In genomic region chr6:60813897-60814596, GRCh38 we compare ENCODE assay signal across 7 cellular contexts.
DNase-seq lines count a peak whose midpoint lies in the region; ATAC-seq, FAIRE-seq and TF ChIP-seq lines count a peak whose summit lies in the region.
"Not testable (repeated sequence)": the region's sequence is repeated elsewhere in the genome, so short reads cannot be mapped to it uniquely, and the experiment has no call there.

No MANE protein-coding gene starts in this region.

- not testable (repeated sequence) for H3K23ac ChIP-seq in neuronal stem cell (ENCODE audit: low read depth, low read length, poor library complexity)

- H3K27ac ChIP-seq in HEK293 (ENCODE audit: extremely low read depth, low read depth, low read length); GM12878 (ENCODE audit: control insufficient read depth, insufficient read depth); HepG2 (ENCODE audit: extremely low read length, insufficient read depth, low read length); neuronal stem cell (replicated peaks; ENCODE audit: low read length): not testable (repeated sequence)

- H4K8ac ChIP-seq in neuronal stem cell (ENCODE audit: low read depth, low read length): not testable (repeated sequence)

- TF ChIP-seq CTCF in HEK293 (tag by site-specific recombination; IDR thresholded peaks at IDR 0.05); GM12878 (IDR thresholded peaks at IDR 0.05 in 2 of 3, conservative IDR thresholded peaks at IDR 0.05 in 1 of 3; ENCODE audit: control insufficient read depth in 2 of 3, extremely low read depth in 1 of 3, insufficient read depth in 1 of 3, low read depth in 3 of 3, low read length in 3 of 3); HepG2 (CRISPR knock-in tag; IDR thresholded peaks at IDR 0.05): not testable (repeated sequence)

- H3K9me3 ChIP-seq in HEK293 (ENCODE audit: control insufficient read depth, insufficient read depth, low read depth, low read length); GM12878 (replicated peaks; ENCODE audit: control insufficient read depth, insufficient read depth, low read length); neuronal stem cell (replicated peaks in 1 of 2; ENCODE audit: control insufficient read depth in 2 of 2, insufficient read depth in 1 of 2, low read depth in 1 of 2, low read length in 2 of 2): not testable (repeated sequence)
- H3K9me3 ChIP-seq in HepG2 (ENCODE audit: low read length): peaks cover 57% of the 10 kb centered on the region

- DNase-seq in NCI-H524 (lab: John Stamatoyannopoulos, UW) (peak; percentile 29 to 74), NCI-H82 treated with DMSO at 0.1 percent for 48 hours (lab: John Stamatoyannopoulos, UW; ENCODE audit: unreplicated experiment) (peak; percentile 67)
- not testable (repeated sequence) for DNase-seq in GM12878 (ENCODE audit: low read depth, low spot score); HepG2 (ENCODE audit: low spot score); neuronal stem cell (ENCODE audit: low spot score); sciatic nerve (ENCODE audit: low spot score)

- not testable (repeated sequence) for BruUV-seq in GM12878 (replicated peaks; lab: Mats Ljungman, UMichigan); HepG2 (replicated peaks; lab: Mats Ljungman, UMichigan)

- 21% methylated on average over 4 of the region's 4 CpGs for whole genome bisulfite sequencing in GM12878 (ENCODE audit: insufficient coverage, insufficient replicate concordance, low lambda C conversion rate, missing lambda C conversion rate)
- 27% methylated on average over 4 of the region's 4 CpGs for WGBS in HepG2 (ENCODE audit: low lambda C conversion rate)
- WGBS in neuronal stem cell (ENCODE audit: extremely low coverage in 2 of 2, insufficient read length in 2 of 2, insufficient replicate concordance in 1 of 2), 2 donors: no CpG with 5 or more reads among the region's 4 CpGs

- H3K4me1 ChIP-seq in HEK293 (ENCODE audit: control insufficient read depth, insufficient read depth, low read length); GM12878 (ENCODE audit: control insufficient read depth, insufficient read depth, low read length); HepG2 (ENCODE audit: insufficient read depth, low read length); neuronal stem cell (ENCODE audit: control insufficient read depth in 2 of 2, insufficient read depth in 1 of 2, low read depth in 1 of 2, low read length in 2 of 2): not testable (repeated sequence)

- not testable (repeated sequence) for TF ChIP-seq POLR2A in GM12878 (IDR thresholded peaks at IDR 0.05; ENCODE audit: low read depth, low read length); HepG2 (IDR thresholded peaks at IDR 0.05; ENCODE audit: insufficient read depth in 1 of 2, low read depth in 2 of 2, low read length in 2 of 2)

- not testable (repeated sequence) for ATAC-seq in GM12878, HepG2
- peak; percentile 95 for ATAC-seq in sciatic nerve

- not testable (repeated sequence) for H2BK5ac ChIP-seq in neuronal stem cell (ENCODE audit: low read length)

- not testable (repeated sequence) for H3K4me3 ChIP-seq in HEK293 (ENCODE audit: low read depth, low read length); GM12878; HepG2 (replicated peaks in 1 of 3; ENCODE audit: insufficient read depth in 1 of 3, low read depth in 2 of 3, low read length in 3 of 3); neuronal stem cell (ENCODE audit: low read length in 2 of 2)

- H2BK15ac ChIP-seq in neuronal stem cell (ENCODE audit: low read length): not testable (repeated sequence)

- CTCF ChIA-PET in HEK293 (lab: Yijun Ruan, JAX); GM12878 (lab: Yijun Ruan, JAX); HepG2 (lab: Yijun Ruan, JAX; ENCODE audit: low intra/inter-chr PET ratio, low total read pairs): not testable (repeated sequence)

- RAD21 ChIA-PET in GM12878 (lab: Charles Lee; ENCODE audit: unreplicated experiment): not testable (repeated sequence)

- not testable (repeated sequence) for H2AFZ ChIP-seq in GM12878 (ENCODE audit: control insufficient read depth, low read depth, low read length); HepG2 (ENCODE audit: low read length)
- H2AFZ ChIP-seq in neuronal stem cell (ENCODE audit: low read length): peak overlapping the region; percentile 49

- TF ChIP-seq RAD21 in GM12878 (IDR thresholded peaks at IDR 0.05; ENCODE audit: insufficient read depth, low read depth, low read length); HepG2 (CRISPR knock-in tag; IDR thresholded peaks at IDR 0.05): not testable (repeated sequence)

- H3K9ac ChIP-seq in GM12878 (ENCODE audit: control insufficient read depth, insufficient read depth, low read length); HepG2 (ENCODE audit: insufficient read depth, low read depth, low read length); neuronal stem cell (ENCODE audit: low read depth, low read length, poor library complexity): not testable (repeated sequence)

- SMC1A ChIA-PET in GM12878 (lab: Charles Lee; ENCODE audit: uncharacterized antibody, unreplicated experiment): not testable (repeated sequence)

- not testable (repeated sequence) for H2BK12ac ChIP-seq in neuronal stem cell (ENCODE audit: low read length)

- intact Hi-C loops in GM12878 (cut with micrococcal nuclease; ENCODE audit: unreplicated experiment); HepG2 (cut with micrococcal nuclease; ENCODE audit: unreplicated experiment); sciatic nerve (cut with DNase I): not testable (repeated sequence)

- not testable (repeated sequence) for H3K18ac ChIP-seq in neuronal stem cell (ENCODE audit: low read length)

- H3K36me3 ChIP-seq in HEK293 (ENCODE audit: control insufficient read depth in 2 of 2, insufficient read depth in 1 of 2, low read length in 2 of 2); GM12878 (ENCODE audit: control insufficient read depth in 2 of 2, insufficient read depth in 2 of 2, low read length in 1 of 2); HepG2 (replicated peaks in 1 of 2; ENCODE audit: control insufficient read depth in 1 of 2, insufficient read depth in 2 of 2, low read length in 2 of 2); neuronal stem cell (replicated peaks in 1 of 2; ENCODE audit: control insufficient read depth in 2 of 2, insufficient read depth in 2 of 2, low read length in 2 of 2): not testable (repeated sequence)

- not testable (repeated sequence) for H2BK120ac ChIP-seq in neuronal stem cell (ENCODE audit: low read depth, low read length)

- not testable (repeated sequence) for FAIRE-seq in GM12878 (lab: Jason Lieb, UNC); HepG2 (lab: Jason Lieb, UNC)

- not testable (repeated sequence) for H4K20me1 ChIP-seq in GM12878 (ENCODE audit: control insufficient read depth, insufficient read depth); HepG2 (ENCODE audit: insufficient read depth, low read length)

- H3K79me2 ChIP-seq in GM12878 (ENCODE audit: control insufficient read depth, insufficient read depth, low read length); HepG2 (ENCODE audit: insufficient read depth, low read length): not testable (repeated sequence)

- POLR2A ChIA-PET in HEK293 (lab: Yijun Ruan, JAX); GM12878 (lab: Charles Lee); HepG2 (lab: Yijun Ruan, JAX): not testable (repeated sequence)

- H2AK5ac ChIP-seq in neuronal stem cell (ENCODE audit: low read depth, low read length): not testable (repeated sequence)

- not testable (repeated sequence) for H4K91ac ChIP-seq in neuronal stem cell (ENCODE audit: low read depth, low read length, poor library complexity)

- H3K4ac ChIP-seq in neuronal stem cell (ENCODE audit: low read length): not testable (repeated sequence)

- in situ Hi-C loops in GM12878 (cut with MboI); HepG2 (cut with HindIII; ENCODE audit: extremely low pct_ligation_motif_present, low pct_unique_long_range_greater_than_20kb): not testable (repeated sequence)

- not testable (repeated sequence) for H3K14ac ChIP-seq in neuronal stem cell (ENCODE audit: low read length)

- not testable (repeated sequence) for H3K4me2 ChIP-seq in GM12878 (ENCODE audit: control insufficient read depth, insufficient read depth); HepG2 (ENCODE audit: low read depth, low read length); neuronal stem cell (ENCODE audit: insufficient read depth, low read length, poor library complexity, severe bottlenecking)

- not testable (repeated sequence) for TF ChIP-seq EP300 in GM12878 (IDR thresholded peaks at IDR 0.05; ENCODE audit: borderline replicate concordance in 1 of 2, control insufficient read depth in 1 of 2, low read depth in 2 of 2, low read length in 2 of 2); HepG2 (IDR thresholded peaks at IDR 0.05; ENCODE audit: low read depth in 2 of 2, low read length in 2 of 2); HepG2 (CRISPR knock-in tag; IDR thresholded peaks at IDR 0.05; ENCODE audit: borderline replicate concordance)

- H3K79me1 ChIP-seq in neuronal stem cell (ENCODE audit: low read depth, low read length): not testable (repeated sequence)

- H3K27me3 ChIP-seq in GM12878 (replicated peaks in 1 of 2; ENCODE audit: control insufficient read depth in 2 of 2, insufficient read depth in 2 of 2, low read length in 1 of 2); HepG2 (ENCODE audit: control insufficient read depth in 1 of 2, insufficient read depth in 2 of 2, low read length in 2 of 2); neuronal stem cell (ENCODE audit: control insufficient read depth in 3 of 3, insufficient read depth in 3 of 3, low read depth in 1 of 3, low read length in 3 of 3): not testable (repeated sequence)

TF ChIP-seq in GM12878, 131 proteins besides CTCF, POLR2A, EP300 and RAD21:
- 0 out of 2 replicates have a peak, but pooled peaks have one; percentile 20 for TF ChIP-seq ATF7 (IDR thresholded peaks at IDR 0.05; ENCODE audit: low read depth)

TF ChIP-seq in HepG2, 621 proteins besides CTCF, POLR2A, EP300 and RAD21:
- TF ChIP-seq CREB1 (IDR thresholded peaks at IDR 0.05): peak; percentile 93
- not testable (repeated sequence) for TF ChIP-seq CREB1, ATF7 (CRISPR knock-in tag; IDR thresholded peaks at IDR 0.05)
- peak; percentile 95 for TF ChIP-seq ATF7 (IDR thresholded peaks at IDR 0.05)
